ENCODE assay signal across 23 cellular contexts in the genomic region with DNA sequence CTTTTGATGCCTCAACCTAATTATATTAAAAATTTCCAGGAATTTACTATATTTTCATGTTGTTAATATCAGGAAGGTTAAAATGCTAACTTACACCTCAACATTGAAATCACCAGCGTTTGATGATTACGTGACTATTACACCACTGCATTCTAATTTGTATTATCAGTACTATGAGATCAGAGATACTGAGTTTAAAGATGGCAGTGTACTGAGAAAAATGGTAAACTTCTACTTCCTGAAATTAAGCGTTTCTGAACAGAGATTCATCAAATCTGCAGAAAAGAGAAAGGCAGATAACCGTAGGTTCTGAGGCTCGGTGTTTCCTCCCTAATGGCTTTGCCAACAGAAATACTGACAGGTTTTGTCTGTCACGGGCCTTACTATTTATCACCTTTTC.
DNase-seq lines count a peak whose midpoint lies in the region; ATAC-seq and TF ChIP-seq lines count a peak whose summit lies in the region.
"Had no signal": no experiment of that assay in that cellular context is flagged by ENCODE, and none has a peak within 500 bp of the region (broad histone marks: within the 10 kb centered on the region; RNA-seq: fewer than 3 reads in every experiment).

No MANE protein-coding gene starts in this region.

- H3K4me1 ChIP-seq in osteoblast (ENCODE audit: insufficient read depth, low read length): peaks cover 7% of the 10 kb centered on the region

- peaks cover 74% of the 10 kb centered on the region for H3K4me1 Mint-ChIP-seq in activated T-cell treated with anti-CD3 and anti-CD28 coated beads, Interleukin-2, amount 50 U/mL, for 24 hours (ENCODE audit: low read depth)
- H3K4me1 Mint-ChIP-seq in activated T-cell treated with anti-CD3 and anti-CD28 coated beads, Interleukin-2, amount 50 U/mL, for 4 hours (ENCODE audit: low read depth): peaks cover 82% of the 10 kb centered on the region
- H3K4me1 Mint-ChIP-seq in T-helper 2 cell treated with Interferon-gamma antibody and Interleukin-4, amounts not matched to agents 5 μg/mL and 100 μg/mL, for 36 hours (ENCODE audit: low read depth): peaks cover 75% of the 10 kb centered on the region
- H3K4me1 Mint-ChIP-seq in activated naive CD8-positive, alpha-beta T cell treated with anti-CD3 and anti-CD28 coated beads, Interleukin-2, amount 10 ng/mL, durations not matched to agents 7 days and 5 days: peaks cover 62% of the 10 kb centered on the region
- peaks cover 76% of the 10 kb centered on the region for H3K4me1 Mint-ChIP-seq in stimulated activated naive CD8-positive, alpha-beta T cell treated with anti-CD3 and anti-CD28 coated beads, Interleukin-15, amount 100 ng/mL, for 72 hours

- peak overlapping the region; percentile 100 for H3K27ac Mint-ChIP-seq in activated T-cell treated with anti-CD3 and anti-CD28 coated beads, Interleukin-2, amount 50 U/mL, for 24 hours
- peak overlapping the region; percentile 96 for H3K27ac Mint-ChIP-seq in T-helper 2 cell treated with Interferon-gamma antibody and Interleukin-4, amounts not matched to agents 5 μg/mL and 100 μg/mL, for 36 hours
- H3K27ac Mint-ChIP-seq in activated naive CD8-positive, alpha-beta T cell treated with anti-CD3 and anti-CD28 coated beads, Interleukin-2, amount 10 ng/mL, durations not matched to agents 7 days and 5 days: peak overlapping the region; percentile 92
- H3K27ac Mint-ChIP-seq in stimulated activated naive CD8-positive, alpha-beta T cell treated with anti-CD3 and anti-CD28 coated beads, Interleukin-15, amount 100 ng/mL, for 72 hours: peak overlapping the region; percentile 74 to 93
- H3K27ac Mint-ChIP-seq: memory B cell had no signal

- H3K9me3 Mint-ChIP-seq in activated T-cell treated with anti-CD3 and anti-CD28 coated beads, Interleukin-2, amount 50 U/mL, for 24 hours: no peaks in the 10 kb centered on the region
- no peaks in the 10 kb centered on the region for H3K9me3 Mint-ChIP-seq in activated T-cell treated with anti-CD3 and anti-CD28 coated beads, Interleukin-2, amount 50 U/mL, for 4 hours
- no peaks in the 10 kb centered on the region for H3K9me3 Mint-ChIP-seq in T-helper 2 cell treated with Interferon-gamma antibody and Interleukin-4, amounts not matched to agents 5 μg/mL and 100 μg/mL, for 36 hours
- H3K9me3 Mint-ChIP-seq in activated naive CD8-positive, alpha-beta T cell treated with anti-CD3 and anti-CD28 coated beads, Interleukin-2, amount 10 ng/mL, durations not matched to agents 7 days and 5 days: no peaks in the 10 kb centered on the region
- no peaks in the 10 kb centered on the region for H3K9me3 Mint-ChIP-seq in stimulated activated naive CD8-positive, alpha-beta T cell treated with anti-CD3 and anti-CD28 coated beads, Interleukin-15, amount 100 ng/mL, for 72 hours
- H3K9me3 Mint-ChIP-seq: CD8-positive, alpha-beta memory T cell; memory B cell had no signal

- H3K36me3 ChIP-seq in osteoblast (ENCODE audit: insufficient read depth, low read length): peaks cover 18% of the 10 kb centered on the region

- peaks cover 8% of the 10 kb centered on the region for H3K79me2 ChIP-seq in osteoblast (ENCODE audit: insufficient read depth, low read length)

- H3K27ac ChIP-seq in osteoblast (ENCODE audit: low read depth, low read length): no peak overlapping the region
- H3K27ac ChIP-seq: psoas muscle had no signal

- H3K4me3 ChIP-seq in osteoblast (ENCODE audit: insufficient read depth, low read length): no peak overlapping the region
- H3K4me3 ChIP-seq: esophagus muscularis mucosa, psoas muscle had no signal

- no peaks in the 10 kb centered on the region for H3K9me3 ChIP-seq in osteoblast (ENCODE audit: low read depth, low read length)
- H3K9me3 ChIP-seq: esophagus muscularis mucosa, psoas muscle had no signal

- no peak overlapping the region for H2AFZ ChIP-seq in osteoblast (ENCODE audit: low read length)

- no peak for DNase-seq in activated T-cell treated with anti-CD3 and anti-CD28 coated beads, Interleukin-2, amount 50 U/mL, for 24 hours
- no peak for DNase-seq in activated T-cell treated with anti-CD3 and anti-CD28 coated beads, Interleukin-2, amount 50 U/mL, for 4 hours
- DNase-seq in T-helper 2 cell treated with Interferon-gamma antibody and Interleukin-4, amounts not matched to agents 5 μg/mL and 100 μg/mL, for 36 hours (ENCODE audit: low spot score): no peak
- no peak for DNase-seq in activated naive CD8-positive, alpha-beta T cell treated with anti-CD3 and anti-CD28 coated beads, Interleukin-2, amount 10 ng/mL, durations not matched to agents 7 days and 5 days
- no peak for DNase-seq in stimulated activated naive CD8-positive, alpha-beta T cell treated with anti-CD3 and anti-CD28 coated beads, Interleukin-15, amount 100 ng/mL, for 72 hours
- DNase-seq in osteoblast (ENCODE audit: insufficient read length, low spot score, missing footprints) (no peak), NCI-H128 (lab: John Stamatoyannopoulos, UW; ENCODE audit: unreplicated experiment) (no peak), iPS-NIHi11 (ENCODE audit: low spot score) (no peak)
- DNase-seq: activated CD4-positive, alpha-beta T cell treated with anti-CD3 and anti-CD28 coated beads, Interleukin-2, amount 50 U/mL, for 4 hours; aorta; CD8-positive, alpha-beta memory T cell; central memory CD4-positive, alpha-beta T cell; DMS79 treated with DMSO at 0.1 percent for 48 hours; NCI-H146; NCI-H82; psoas muscle; stimulated activated CD4-positive, alpha-beta T cell treated with anti-CD3 and anti-CD28 coated beads, Interleukin-2, amount 100 ng/mL, for 24 hours; T-helper 9 cell had no signal

- no peaks in the 10 kb centered on the region for H4K20me1 ChIP-seq in osteoblast (ENCODE audit: insufficient read depth, low read length)

- POLR2A ChIA-PET in activated naive CD8-positive, alpha-beta T cell treated with anti-CD3 and anti-CD28 coated beads, Interleukin-2, amount 10 ng/mL, durations not matched to agents 7 days and 5 days (lab: Charles Lee): interaction anchor here (0.8 to 1.5 kb wide), 3 partner anchors 38 to 69 kb away, joined by 3 to 4 read pairs (median 3); no protein-coding TSS in a partner anchor

- no peaks in the 10 kb centered on the region for H3K27me3 Mint-ChIP-seq in activated T-cell treated with anti-CD3 and anti-CD28 coated beads, Interleukin-2, amount 50 U/mL, for 24 hours
- H3K27me3 Mint-ChIP-seq in activated T-cell treated with anti-CD3 and anti-CD28 coated beads, Interleukin-2, amount 50 U/mL, for 4 hours (ENCODE audit: low read depth): no peaks in the 10 kb centered on the region
- H3K27me3 Mint-ChIP-seq in T-helper 2 cell treated with Interferon-gamma antibody and Interleukin-4, amounts not matched to agents 5 μg/mL and 100 μg/mL, for 36 hours (ENCODE audit: low read depth): no peaks in the 10 kb centered on the region
- no peaks in the 10 kb centered on the region for H3K27me3 Mint-ChIP-seq in activated naive CD8-positive, alpha-beta T cell treated with anti-CD3 and anti-CD28 coated beads, Interleukin-2, amount 10 ng/mL, durations not matched to agents 7 days and 5 days
- H3K27me3 Mint-ChIP-seq in stimulated activated naive CD8-positive, alpha-beta T cell treated with anti-CD3 and anti-CD28 coated beads, Interleukin-15, amount 100 ng/mL, for 72 hours: no peaks in the 10 kb centered on the region
- H3K27me3 Mint-ChIP-seq: CD8-positive, alpha-beta memory T cell; memory B cell had no signal

- no peak for ATAC-seq in activated T-cell treated with anti-CD3 and anti-CD28 coated beads, Interleukin-2, amount 50 U/mL, for 4 hours
- no peak for ATAC-seq in activated naive CD8-positive, alpha-beta T cell treated with anti-CD3 and anti-CD28 coated beads, Interleukin-2, amount 10 ng/mL, durations not matched to agents 7 days and 5 days (ENCODE audit: low read depth)
- ATAC-seq in stimulated activated naive CD8-positive, alpha-beta T cell treated with anti-CD3 and anti-CD28 coated beads, Interleukin-15, amount 100 ng/mL, for 72 hours: no peak
- ATAC-seq: HCT116, HepG2, Panc1, psoas muscle had no signal

- TF ChIP-seq CTCF in osteoblast (IDR thresholded peaks at IDR 0.05; ENCODE audit: extremely low read depth, low read depth, low read length): no peak

- H3K36me3 Mint-ChIP-seq in activated T-cell treated with anti-CD3 and anti-CD28 coated beads, Interleukin-2, amount 50 U/mL, for 24 hours (ENCODE audit: low read depth): peaks cover 79% of the 10 kb centered on the region
- peaks cover 37% of the 10 kb centered on the region for H3K36me3 Mint-ChIP-seq in activated T-cell treated with anti-CD3 and anti-CD28 coated beads, Interleukin-2, amount 50 U/mL, for 4 hours (ENCODE audit: insufficient read depth)
- H3K36me3 Mint-ChIP-seq in T-helper 2 cell treated with Interferon-gamma antibody and Interleukin-4, amounts not matched to agents 5 μg/mL and 100 μg/mL, for 36 hours (ENCODE audit: low read depth): peaks cover 73% of the 10 kb centered on the region
- peaks cover 52% of the 10 kb centered on the region for H3K36me3 Mint-ChIP-seq in activated naive CD8-positive, alpha-beta T cell treated with anti-CD3 and anti-CD28 coated beads, Interleukin-2, amount 10 ng/mL, durations not matched to agents 7 days and 5 days

- no peak overlapping the region for H3K4me2 ChIP-seq in osteoblast (ENCODE audit: insufficient read depth, low read length)

- no peak overlapping the region for H3K4me3 Mint-ChIP-seq in activated T-cell treated with anti-CD3 and anti-CD28 coated beads, Interleukin-2, amount 50 U/mL, for 24 hours
- H3K4me3 Mint-ChIP-seq in activated T-cell treated with anti-CD3 and anti-CD28 coated beads, Interleukin-2, amount 50 U/mL, for 4 hours: no peak overlapping the region
- H3K4me3 Mint-ChIP-seq in T-helper 2 cell treated with Interferon-gamma antibody and Interleukin-4, amounts not matched to agents 5 μg/mL and 100 μg/mL, for 36 hours: peak overlapping the region; percentile 78
- H3K4me3 Mint-ChIP-seq in activated naive CD8-positive, alpha-beta T cell treated with anti-CD3 and anti-CD28 coated beads, Interleukin-2, amount 10 ng/mL, durations not matched to agents 7 days and 5 days: peak overlapping the region; percentile 23
- H3K4me3 Mint-ChIP-seq in stimulated activated naive CD8-positive, alpha-beta T cell treated with anti-CD3 and anti-CD28 coated beads, Interleukin-15, amount 100 ng/mL, for 72 hours: peak overlapping the region; percentile 36 to 47
- H3K4me3 Mint-ChIP-seq: memory B cell had no signal

- H3K27me3 ChIP-seq in osteoblast (ENCODE audit: insufficient read depth, low read length): no peaks in the 10 kb centered on the region
- H3K27me3 ChIP-seq: esophagus muscularis mucosa had no signal

Comparison
In these comparisons a context has a peak if more than half of its experiments do, and no peak if none do; other contexts are left out.
1. H3K4me3 Mint-ChIP-seq: peak in T-helper 2 cell treated with Interferon-gamma antibody and Interleukin-4, amounts not matched to agents 5 μg/mL and 100 μg/mL, for 36 hours (single experiment), activated naive CD8-positive, alpha-beta T cell treated with anti-CD3 and anti-CD28 coated beads, Interleukin-2, amount 10 ng/mL, durations not matched to agents 7 days and 5 days (single experiment) and stimulated activated naive CD8-positive, alpha-beta T cell treated with anti-CD3 and anti-CD28 coated beads, Interleukin-15, amount 100 ng/mL, for 72 hours (2 of 2); none in activated T-cell treated with anti-CD3 and anti-CD28 coated beads, Interleukin-2, amount 50 U/mL, for 24 hours (single experiment) and activated T-cell treated with anti-CD3 and anti-CD28 coated beads, Interleukin-2, amount 50 U/mL, for 4 hours (single experiment).
2. Peak in every context shown above with its lines, with median percentiles within 50 percentile points of each other: H3K27ac Mint-ChIP-seq.